In genomic region chr17:5031365-5032082, GRCh38 we compare ENCODE assay signal across 8 cellular contexts. TPM values are rescaled to one million over a fixed set of nuclear protein-coding genes. Genes with fewer than 3 reads are reported as not detected.
A peak's percentile ranks its signal among the peaks of the same experiment; 100 is the strongest.
DNase-seq lines count a peak whose midpoint lies in the region; ATAC-seq, FAIRE-seq and TF ChIP-seq lines count a peak whose summit lies in the region.

No MANE protein-coding gene starts in this region.

- intact Hi-C loops in activated T-helper 1 cell treated with anti-CD3 and anti-CD28 coated beads, Interleukin-12 subunit alpha, Interleukin-12 subunit beta, Interleukin-2, Interleukin-4 antibody, amounts not matched to agents 30 ng/mL and 10 ng/mL and 1 ng/mL, durations not matched to agents 14 hours and 24 hours and 36 hours (cut with micrococcal nuclease): loop anchor here (1.0 to 10.0 kb wide), 10 partner anchors 11 to 122 kb away; partner anchors contain the start of genes CAMTA2, INCA1, KIF1C and RNF167

- peaks cover 22% of the 10 kb centered on the region for H3K27me3 ChIP-seq in HUES6 (ENCODE audit: control insufficient read depth, insufficient read depth, low read length)

- no peaks in the 10 kb centered on the region for H3K9me3 ChIP-seq in HUES6 (ENCODE audit: control insufficient read depth, insufficient read depth, low read depth, low read length)

- peaks cover 19% of the 10 kb centered on the region for H3K4me1 Mint-ChIP-seq in activated T-helper 1 cell treated with anti-CD3 and anti-CD28 coated beads, Interleukin-12 subunit alpha, Interleukin-12 subunit beta, Interleukin-2, Interleukin-4 antibody, amounts not matched to agents 30 ng/mL and 10 ng/mL and 1 ng/mL, durations not matched to agents 14 hours and 24 hours and 36 hours (ENCODE audit: low read depth)
- H3K4me1 Mint-ChIP-seq in naive thymus-derived CD8-positive, alpha-beta T cell: peaks cover 5 to 21% (median 17%) of the 10 kb centered on the region in 4 donors

- no peak for FAIRE-seq in RCC 7860 (lab: Jason Lieb, UNC)

- POLR2A ChIA-PET in naive thymus-derived CD8-positive, alpha-beta T cell (lab: Charles Lee): interaction anchor here (0.7 to 3.0 kb wide), 9 partner anchors 10 to 662 kb away, joined by 3 to 9 read pairs (median 4); partner anchors contain the start of genes RNF167, SLC25A11 and SPAG7

- H3K4me3 Mint-ChIP-seq in activated T-helper 1 cell treated with anti-CD3 and anti-CD28 coated beads, Interleukin-12 subunit alpha, Interleukin-12 subunit beta, Interleukin-2, Interleukin-4 antibody, amounts not matched to agents 30 ng/mL and 10 ng/mL and 1 ng/mL, durations not matched to agents 14 hours and 24 hours and 36 hours: peak overlapping the region; percentile 86
- H3K4me3 Mint-ChIP-seq in naive thymus-derived CD8-positive, alpha-beta T cell: peak overlapping the region; percentile 76 to 88 (median 85)

- H3K4me1 ChIP-seq in HUES6 (ENCODE audit: control insufficient read depth, insufficient read depth, low read length): peaks cover 3% of the 10 kb centered on the region; the same call in 1 of the 2 replicates

- peak overlapping the region; percentile 29 for H3K9ac ChIP-seq in HUES6 (ENCODE audit: low read length)

- DNase-seq in A172 (ENCODE audit: low spot score) (peak; percentile 66), RCC 7860 (ENCODE audit: low spot score) (peak; percentile 35), fibroblast of pulmonary artery (ENCODE audit: low read depth) (peak; percentile 81)
- DNase-seq in activated T-helper 1 cell treated with anti-CD3 and anti-CD28 coated beads, Interleukin-12 subunit alpha, Interleukin-12 subunit beta, Interleukin-2, Interleukin-4 antibody, amounts not matched to agents 30 ng/mL and 10 ng/mL and 1 ng/mL, durations not matched to agents 14 hours and 24 hours and 36 hours (ENCODE audit: low spot score): peak; percentile 73
- peak; percentile 61 to 91 (median 80) for DNase-seq in naive thymus-derived CD8-positive, alpha-beta T cell
- DNase-seq in stimulated activated CD8-positive, alpha-beta memory T cell treated with anti-CD3 and anti-CD28 coated beads, Interleukin-7, amount 100 ng/mL, for 48 hours (ENCODE audit: extremely low read depth in 1 of 2, low read depth in 1 of 2): peak; percentile 71 to 82

- H3K36me3 Mint-ChIP-seq in activated T-helper 1 cell treated with anti-CD3 and anti-CD28 coated beads, Interleukin-12 subunit alpha, Interleukin-12 subunit beta, Interleukin-2, Interleukin-4 antibody, amounts not matched to agents 30 ng/mL and 10 ng/mL and 1 ng/mL, durations not matched to agents 14 hours and 24 hours and 36 hours (ENCODE audit: low read depth): peaks cover 5% of the 10 kb centered on the region
- H3K36me3 Mint-ChIP-seq in naive thymus-derived CD8-positive, alpha-beta T cell: no peaks in the 10 kb centered on the region

- H3K27ac ChIP-seq in HUES6 (ENCODE audit: low read depth, low read length): no peak overlapping the region

- peaks cover 7% of the 10 kb centered on the region for H3K27me3 Mint-ChIP-seq in activated T-helper 1 cell treated with anti-CD3 and anti-CD28 coated beads, Interleukin-12 subunit alpha, Interleukin-12 subunit beta, Interleukin-2, Interleukin-4 antibody, amounts not matched to agents 30 ng/mL and 10 ng/mL and 1 ng/mL, durations not matched to agents 14 hours and 24 hours and 36 hours (ENCODE audit: insufficient read depth)
- peaks cover 0 to 18% (median 4%) of the 10 kb centered on the region in 5 donors for H3K27me3 Mint-ChIP-seq in naive thymus-derived CD8-positive, alpha-beta T cell

- ATAC-seq in GM18517 (IDR thresholded peaks at IDR 0.05; ENCODE audit: unreplicated experiment): peak; percentile 51
- ATAC-seq in naive thymus-derived CD8-positive, alpha-beta T cell: peak; percentile 84 to 87

- H3K4me3 ChIP-seq in HUES6 (ENCODE audit: low read depth, low read length) (peak overlapping the region; percentile 57), fibroblast of pulmonary artery (replicated peaks; ENCODE audit: low read depth, low read length) (peak overlapping the region; percentile 40)

- no peaks in the 10 kb centered on the region for H3K9me3 Mint-ChIP-seq in activated T-helper 1 cell treated with anti-CD3 and anti-CD28 coated beads, Interleukin-12 subunit alpha, Interleukin-12 subunit beta, Interleukin-2, Interleukin-4 antibody, amounts not matched to agents 30 ng/mL and 10 ng/mL and 1 ng/mL, durations not matched to agents 14 hours and 24 hours and 36 hours
- no peaks in the 10 kb centered on the region for H3K9me3 Mint-ChIP-seq in naive thymus-derived CD8-positive, alpha-beta T cell

- no peaks in the 10 kb centered on the region for H3K36me3 ChIP-seq in HUES6 (ENCODE audit: control insufficient read depth, insufficient read depth, low read length)

- H3K27ac Mint-ChIP-seq in activated T-helper 1 cell treated with anti-CD3 and anti-CD28 coated beads, Interleukin-12 subunit alpha, Interleukin-12 subunit beta, Interleukin-2, Interleukin-4 antibody, amounts not matched to agents 30 ng/mL and 10 ng/mL and 1 ng/mL, durations not matched to agents 14 hours and 24 hours and 36 hours: peak overlapping the region; percentile 95
- peak overlapping the region; percentile 76 to 91 (median 85) for H3K27ac Mint-ChIP-seq in naive thymus-derived CD8-positive, alpha-beta T cell

- TF ChIP-seq CTCF in fibroblast of pulmonary artery (IDR thresholded peaks at IDR 0.05; ENCODE audit: low read length, missing control alignments): peak; percentile 78

RNA-seq across cellular contexts. Expression of gene SLC52A1, which starts 3.7 kb away (rescaled TPM):
- total RNA-seq in A172 (2014; rRNA removed; shearing (Covaris generic)): 0.05 and 0.16 TPM in 2 replicates
- total RNA-seq in activated T-helper 1 cell treated with anti-CD3 and anti-CD28 coated beads, Interleukin-12 subunit alpha, Interleukin-12 subunit beta, Interleukin-2, Interleukin-4 antibody, amounts not matched to agents 30 ng/mL and 10 ng/mL and 1 ng/mL, durations not matched to agents 14 hours and 24 hours and 36 hours: 0.20 and 0.23 TPM in 2 replicates
- under 1 TPM in 1 of 2 experiments, not detected in 1; 0.25 TPM for total RNA-seq in naive thymus-derived CD8-positive, alpha-beta T cell
- polyA plus RNA-seq in naive thymus-derived CD8-positive, alpha-beta T cell: not detected

RNA-seq across cellular contexts. Expression of gene KIF1C, which starts 33.8 kb away (rescaled TPM):
- total RNA-seq in A172 (2014; rRNA removed; shearing (Covaris generic)): 123 and 125 TPM in 2 replicates
- total RNA-seq in activated T-helper 1 cell treated with anti-CD3 and anti-CD28 coated beads, Interleukin-12 subunit alpha, Interleukin-12 subunit beta, Interleukin-2, Interleukin-4 antibody, amounts not matched to agents 30 ng/mL and 10 ng/mL and 1 ng/mL, durations not matched to agents 14 hours and 24 hours and 36 hours: 68.4 and 71.3 TPM in 2 replicates
- 10 to 100 TPM; 20.8 to 21.1 TPM for total RNA-seq in naive thymus-derived CD8-positive, alpha-beta T cell
- polyA plus RNA-seq in naive thymus-derived CD8-positive, alpha-beta T cell: 1 to 10 TPM; 2.6 to 3.0 (median 3.0) TPM

RNA-seq across cellular contexts. Expression of gene INCA1, which starts 34.2 kb away (rescaled TPM):
- total RNA-seq in A172 (2014; rRNA removed; shearing (Covaris generic)): 0.88 and 1.5 TPM in 2 replicates
- 0.34 and 0.37 TPM in 2 replicates for total RNA-seq in activated T-helper 1 cell treated with anti-CD3 and anti-CD28 coated beads, Interleukin-12 subunit alpha, Interleukin-12 subunit beta, Interleukin-2, Interleukin-4 antibody, amounts not matched to agents 30 ng/mL and 10 ng/mL and 1 ng/mL, durations not matched to agents 14 hours and 24 hours and 36 hours
- under 1 TPM in 1 of 2 experiments, not detected in 1; 0.26 TPM for total RNA-seq in naive thymus-derived CD8-positive, alpha-beta T cell
- polyA plus RNA-seq in naive thymus-derived CD8-positive, alpha-beta T cell: under 1 TPM in 1 of 3 donors, not detected in 2; 0.23 TPM

RNA-seq across cellular contexts. Expression of gene CAMTA2, which starts 44.0 kb away (rescaled TPM):
- total RNA-seq in A172 (2014; rRNA removed; shearing (Covaris generic)): 2.4 and 7.1 TPM in 2 replicates
- 98.5 and 103 TPM in 2 replicates for total RNA-seq in activated T-helper 1 cell treated with anti-CD3 and anti-CD28 coated beads, Interleukin-12 subunit alpha, Interleukin-12 subunit beta, Interleukin-2, Interleukin-4 antibody, amounts not matched to agents 30 ng/mL and 10 ng/mL and 1 ng/mL, durations not matched to agents 14 hours and 24 hours and 36 hours
- total RNA-seq in naive thymus-derived CD8-positive, alpha-beta T cell: 10 to 100 TPM; 56.1 to 58.7 TPM
- polyA plus RNA-seq in naive thymus-derived CD8-positive, alpha-beta T cell: 10 to 100 TPM in 1 of 3 donors, 1 to 10 TPM in 2; 4.1 to 18.9 (median 6.3) TPM

RNA-seq across cellular contexts. Expression of gene ZFP3, which starts 46.7 kb away (rescaled TPM):
- total RNA-seq in A172 (2014; rRNA removed; shearing (Covaris generic)): 0.72 and 1.1 TPM in 2 replicates
- total RNA-seq in activated T-helper 1 cell treated with anti-CD3 and anti-CD28 coated beads, Interleukin-12 subunit alpha, Interleukin-12 subunit beta, Interleukin-2, Interleukin-4 antibody, amounts not matched to agents 30 ng/mL and 10 ng/mL and 1 ng/mL, durations not matched to agents 14 hours and 24 hours and 36 hours: 1.9 and 2.0 TPM in 2 replicates
- total RNA-seq in naive thymus-derived CD8-positive, alpha-beta T cell: 10 to 100 TPM; 12.6 to 12.7 TPM
- 1 to 10 TPM in 2 of 3 donors, under 1 TPM in 1; 0.51 to 2.1 (median 1.6) TPM for polyA plus RNA-seq in naive thymus-derived CD8-positive, alpha-beta T cell
